In the genomic region with DNA sequence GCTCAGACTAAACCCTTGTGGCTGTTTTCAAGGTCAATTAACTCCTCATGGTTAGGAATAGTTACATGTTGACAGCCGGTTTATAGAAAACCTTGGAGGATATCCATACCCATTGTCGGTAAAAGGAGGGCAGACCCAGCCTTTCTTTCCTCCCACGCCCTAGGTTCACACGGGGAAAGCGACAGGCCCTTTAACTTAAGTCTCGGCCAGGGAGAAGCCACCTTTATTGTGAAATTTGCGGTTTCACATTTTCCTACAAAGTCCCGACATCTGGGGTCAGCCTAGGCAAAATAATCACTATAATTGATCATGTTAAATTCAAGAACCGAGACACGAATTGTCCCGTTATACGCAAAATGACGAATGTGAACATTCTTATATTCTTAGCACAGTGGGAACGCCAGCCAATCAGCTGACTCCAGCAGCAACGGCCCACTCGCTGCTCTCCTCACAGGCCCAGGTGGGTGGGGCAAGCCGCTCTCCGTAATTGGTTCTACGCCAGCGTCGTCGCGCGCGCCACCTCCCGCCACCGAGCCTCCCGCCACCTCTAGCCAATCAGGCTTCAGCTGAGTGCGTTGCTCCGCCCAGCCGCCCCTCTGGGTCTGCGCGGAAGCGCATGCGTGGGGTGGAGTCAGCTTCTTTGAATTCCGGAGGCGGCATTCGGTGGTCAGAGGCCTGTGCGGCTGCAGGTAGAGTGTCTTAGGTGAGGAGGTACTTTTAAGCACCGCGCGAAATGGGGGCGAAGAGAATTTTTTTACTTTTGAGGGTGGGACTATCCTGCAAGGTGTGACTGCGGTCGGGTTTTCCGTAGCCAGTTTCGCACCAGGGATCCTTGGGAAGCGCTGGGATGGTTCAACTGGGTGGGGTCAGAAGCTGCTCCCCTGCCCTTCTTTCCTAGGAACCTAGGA, we compare ENCODE assay signal across 2 cellular contexts.
TF ChIP-seq lines count a peak whose summit lies in the region.

TSS of gene CENPI (plus strand) at position 659 of the 908 bp plus-strand sequence. CDS start 2,867 bp downstream, outside the sequence.

TF ChIP-seq in IMR-90, 13 proteins besides CTCF, POLR2A, EP300 and RAD21:
- no peak for TF ChIP-seq RFX5 (IDR thresholded peaks at IDR 0.05; ENCODE audit: low read depth, low read length)
- TF ChIP-seq BHLHE40 (IDR thresholded peaks at IDR 0.05; ENCODE audit: low read depth, low read length) = no peak
- TF ChIP-seq MXI1 (IDR thresholded peaks at IDR 0.05; ENCODE audit: borderline replicate concordance, low read depth, low read length) = no peak
- no peak for TF ChIP-seq MAFK (IDR thresholded peaks at IDR 0.05; ENCODE audit: low read depth, low read length)
- no peak for TF ChIP-seq NFE2L2 (IDR thresholded peaks at IDR 0.05; ENCODE audit: low read depth, low read length)
- TF ChIP-seq CEBPB (IDR thresholded peaks at IDR 0.05; ENCODE audit: low read depth, low read length) = no peak
- no peak for TF ChIP-seq RCOR1 (IDR thresholded peaks at IDR 0.05; ENCODE audit: insufficient replicate concordance, low read length)
- TF ChIP-seq SMC3 (IDR thresholded peaks at IDR 0.05; ENCODE audit: low read depth, low read length) = no peak
- TF ChIP-seq MAZ (IDR thresholded peaks at IDR 0.05; ENCODE audit: borderline replicate concordance, low read depth, low read length) = peak; percentile 58; the same call in 1 of the 2 replicates
- TF ChIP-seq, protein P1, sequence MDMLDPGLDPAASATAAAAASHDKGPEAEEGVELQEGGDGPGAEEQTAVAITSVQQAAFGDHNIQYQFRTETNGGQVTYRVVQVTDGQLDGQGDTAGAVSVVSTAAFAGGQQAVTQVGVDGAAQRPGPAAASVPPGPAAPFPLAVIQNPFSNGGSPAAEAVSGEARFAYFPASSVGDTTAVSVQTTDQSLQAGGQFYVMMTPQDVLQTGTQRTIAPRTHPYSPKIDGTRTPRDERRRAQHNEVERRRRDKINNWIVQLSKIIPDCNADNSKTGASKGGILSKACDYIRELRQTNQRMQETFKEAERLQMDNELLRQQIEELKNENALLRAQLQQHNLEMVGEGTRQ (IDR thresholded peaks at IDR 0.05; ENCODE audit: low read depth, low read length) = 0 out of 2 replicates have a peak, but pooled peaks have one; percentile 23
- no peak for TF ChIP-seq FOS (IDR thresholded peaks at IDR 0.05; ENCODE audit: low read depth, low read length)
- no peak for TF ChIP-seq CHD1 (IDR thresholded peaks at IDR 0.05; ENCODE audit: low read depth, low read length)
- TF ChIP-seq, protein P2, sequence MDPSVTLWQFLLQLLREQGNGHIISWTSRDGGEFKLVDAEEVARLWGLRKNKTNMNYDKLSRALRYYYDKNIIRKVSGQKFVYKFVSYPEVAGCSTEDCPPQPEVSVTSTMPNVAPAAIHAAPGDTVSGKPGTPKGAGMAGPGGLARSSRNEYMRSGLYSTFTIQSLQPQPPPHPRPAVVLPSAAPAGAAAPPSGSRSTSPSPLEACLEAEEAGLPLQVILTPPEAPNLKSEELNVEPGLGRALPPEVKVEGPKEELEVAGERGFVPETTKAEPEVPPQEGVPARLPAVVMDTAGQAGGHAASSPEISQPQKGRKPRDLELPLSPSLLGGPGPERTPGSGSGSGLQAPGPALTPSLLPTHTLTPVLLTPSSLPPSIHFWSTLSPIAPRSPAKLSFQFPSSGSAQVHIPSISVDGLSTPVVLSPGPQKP (IDR thresholded peaks at IDR 0.05; ENCODE audit: borderline replicate concordance, low read depth, low read length) = no peak

TF ChIP-seq in endothelial cell of umbilical vein, 7 proteins besides CTCF, POLR2A, EP300 and RAD21:
- TF ChIP-seq POLR2AphosphoS5 (IDR thresholded peaks at IDR 0.05; ENCODE audit: insufficient read depth, low read depth, low read length) (peak; percentile 18), GATA2 (IDR thresholded peaks at IDR 0.05; ENCODE audit: insufficient read depth, insufficient read length, low read depth, low read length) (no peak)
